8 cellular contexts compared by ENCODE assay signal in genomic region chr9:131656356-131657030, GRCh38.
DNase-seq lines count a peak whose midpoint lies in the region; ATAC-seq, FAIRE-seq and TF ChIP-seq lines count a peak whose summit lies in the region.

No MANE protein-coding gene starts in this region.

- H3K4me1 Mint-ChIP-seq in activated naive CD8-positive, alpha-beta T cell treated with anti-CD3 and anti-CD28 coated beads for 36 hours: peaks cover 62% of the 10 kb centered on the region

- peak; percentile 64 for ATAC-seq in HG02798 (IDR thresholded peaks at IDR 0.05; ENCODE audit: poor library complexity, unreplicated experiment)

- TF ChIP-seq CTCF in GM13977 (IDR thresholded peaks at IDR 0.05; ENCODE audit: extremely low read depth, insufficient read depth, missing control alignments): no peak

- FAIRE-seq in urothelium cell line (lab: Jason Lieb, UNC): no peak

- no peaks in the 10 kb centered on the region for H3K27me3 ChIP-seq in layer of hippocampus (ENCODE audit: control insufficient read depth, insufficient read depth, low read length)

- H3K27ac Mint-ChIP-seq in activated naive CD8-positive, alpha-beta T cell treated with anti-CD3 and anti-CD28 coated beads for 36 hours: peak overlapping the region; percentile 92

- no peaks in the 10 kb centered on the region for H3K9me3 Mint-ChIP-seq in activated naive CD8-positive, alpha-beta T cell treated with anti-CD3 and anti-CD28 coated beads for 36 hours

- H3K27ac ChIP-seq in layer of hippocampus (ENCODE audit: low read depth, low read length): peak overlapping the region; percentile 39

- DNase-seq in GM13977 (ENCODE audit: low spot score): peak; percentile 48
- DNase-seq in RPMI8226: peak; percentile 78
- peak; percentile 58 for DNase-seq in activated naive CD8-positive, alpha-beta T cell treated with anti-CD3 and anti-CD28 coated beads for 36 hours
- peak; percentile 55 to 68 for DNase-seq in stimulated activated CD8-positive, alpha-beta memory T cell treated with anti-CD3 and anti-CD28 coated beads, Interleukin-7, amount 100 ng/mL, for 4 hours (ENCODE audit: low read depth in 2 of 2)
- no peak for DNase-seq in DMS153 treated with DMSO at 0.1 percent for 48 hours (lab: John Stamatoyannopoulos, UW; ENCODE audit: unreplicated experiment)
- DNase-seq in urothelium cell line (ENCODE audit: low spot score): no peak

- H3K4me3 Mint-ChIP-seq in activated naive CD8-positive, alpha-beta T cell treated with anti-CD3 and anti-CD28 coated beads for 36 hours: peak overlapping the region; percentile 42

- H3K27me3 Mint-ChIP-seq in activated naive CD8-positive, alpha-beta T cell treated with anti-CD3 and anti-CD28 coated beads for 36 hours: no peaks in the 10 kb centered on the region

- H3K36me3 Mint-ChIP-seq in activated naive CD8-positive, alpha-beta T cell treated with anti-CD3 and anti-CD28 coated beads for 36 hours: peaks cover 11% of the 10 kb centered on the region

- in situ Hi-C loops in GM13977 (cut with MboI; ENCODE audit: low pct_unique_long_range_greater_than_20kb, low sequenced_read_pairs, unreplicated experiment): loop anchor here (10.0 kb wide), 1 partner anchor 78 kb away; no protein-coding TSS in a partner anchor

Comparison
In these comparisons a context has a peak if more than half of its experiments do, and no peak if none do; other contexts are left out.
1. DNase-seq: peak in GM13977 (single experiment), RPMI8226 (single experiment), activated naive CD8-positive, alpha-beta T cell treated with anti-CD3 and anti-CD28 coated beads for 36 hours (single experiment) and stimulated activated CD8-positive, alpha-beta memory T cell treated with anti-CD3 and anti-CD28 coated beads, Interleukin-7, amount 100 ng/mL, for 4 hours (2 of 2); none in DMS153 treated with DMSO at 0.1 percent for 48 hours (single experiment) and urothelium cell line (single experiment).